ENCODE assay signal across 29 cellular contexts in the genomic region with DNA sequence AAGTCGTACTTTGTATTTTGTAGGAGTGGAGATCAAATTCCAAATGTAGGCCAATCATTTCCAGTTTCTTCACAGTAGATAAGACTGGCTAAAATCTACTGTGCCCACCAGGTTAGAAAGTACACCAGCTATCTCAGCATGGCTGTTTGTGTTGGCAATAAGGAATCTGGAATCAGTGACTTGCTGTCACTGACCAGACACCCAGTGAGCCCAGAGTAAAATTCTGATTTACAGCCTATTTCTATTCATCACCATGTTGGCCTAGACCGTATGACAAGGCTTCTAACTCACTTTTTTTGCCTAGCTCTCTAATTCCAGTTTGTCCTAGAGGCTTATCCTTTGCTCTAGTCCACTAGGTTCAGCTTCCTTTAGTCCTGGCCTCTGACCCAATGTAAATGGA. TPM values are rescaled to one million over a fixed set of nuclear protein-coding genes. Genes with fewer than 3 reads are reported as not detected.
"Had no signal": no experiment of that assay in that cellular context is flagged by ENCODE, and none has a peak within 500 bp of the region (broad histone marks: within the 10 kb centered on the region; RNA-seq: fewer than 3 reads in every experiment).

No MANE protein-coding gene starts in this region.

- H3K4me1 Mint-ChIP-seq: activated B cell treated with CpG ODN at 0.5 μM for 24 hours; immature natural killer cell; stimulated activated naive B cell treated with anti-CD40 and anti-IgM and Interleukin-4, amounts not matched to agents 10 μg/mL and 1 μg/mL and 100 μg/mL, for 72 hours had no signal

- H3K36me3 Mint-ChIP-seq: activated naive CD4-positive, alpha-beta T cell treated with anti-CD3 and anti-CD28 coated beads, Interleukin-2, amount 50 U/mL, for 72 hours; immature natural killer cell; stimulated activated naive B cell treated with anti-CD40 and anti-IgM and Interleukin-4, amounts not matched to agents 10 μg/mL and 1 μg/mL and 100 μg/mL, for 72 hours had no signal

- H3K4me1 ChIP-seq: pancreas, prostate gland, suprapubic skin, tibial artery had no signal

- H3K27ac ChIP-seq: pancreas, prostate gland, suprapubic skin, tibial artery, upper lobe of right lung had no signal

- H3K27ac Mint-ChIP-seq: activated B cell treated with CpG ODN at 0.5 μM for 24 hours; activated CD8-positive, alpha-beta T cell treated with anti-CD3 and anti-CD28 coated beads, Interleukin-2, amount 10 ng/mL, durations not matched to agents 7 days and 5 days; activated naive CD4-positive, alpha-beta T cell treated with anti-CD3 and anti-CD28 coated beads, Interleukin-2, amount 50 U/mL, for 72 hours; activated T-cell treated with anti-CD3 and anti-CD28 coated beads, Interleukin-2, amount 50 U/mL, for 72 hours; immature natural killer cell; stimulated activated naive B cell treated with anti-CD40 and anti-IgM and Interleukin-4, amounts not matched to agents 10 μg/mL and 1 μg/mL and 100 μg/mL, for 72 hours; T-helper 2 cell treated with Interferon-gamma antibody and Interleukin-4, amounts not matched to agents 5 μg/mL and 100 μg/mL, for 36 hours had no signal

- H3K4me3 ChIP-seq: lung, mucosa of descending colon, pancreas, prostate gland, suprapubic skin, tibial artery, upper lobe of right lung had no signal

- DNase-seq: activated B cell treated with CpG ODN at 0.5 μM for 24 hours; activated CD4-positive, alpha-beta T cell treated with anti-CD3 and anti-CD28 coated beads, Interleukin-2, amount 50 U/mL, for 1 hour; activated CD8-positive, alpha-beta T cell treated with anti-CD3 and anti-CD28 coated beads, Interleukin-2, amount 10 ng/mL, durations not matched to agents 7 days and 5 days; activated naive CD4-positive, alpha-beta T cell; activated T-cell treated with anti-CD3 and anti-CD28 coated beads for 4 hours; activated T-cell treated with anti-CD3 and anti-CD28 coated beads, Interleukin-2, amount 50 U/mL, for 72 hours; cortex of kidney; hypothalamus; immature natural killer cell; kidney; mucosa of descending colon; pancreas; retina; stimulated activated CD4-positive, alpha-beta T cell treated with anti-CD3 and anti-CD28 coated beads, Interleukin-15, amount 100 ng/mL, for 24 hours; stimulated activated CD4-positive, alpha-beta T cell treated with anti-CD3 and anti-CD28 coated beads, Interleukin-2, amount 100 ng/mL, for 24 hours; stimulated activated naive B cell treated with anti-CD40 and anti-IgM and Interleukin-4, amounts not matched to agents 10 μg/mL and 1 μg/mL and 100 μg/mL, for 72 hours; T-helper 1 cell; tibial artery; upper lobe of right lung had no signal

- H3K9me3 Mint-ChIP-seq: activated B cell treated with CpG ODN at 0.5 μM for 24 hours; activated naive CD4-positive, alpha-beta T cell treated with anti-CD3 and anti-CD28 coated beads, Interleukin-2, amount 50 U/mL, for 72 hours; activated T-cell treated with anti-CD3 and anti-CD28 coated beads, Interleukin-2, amount 50 U/mL, for 72 hours; immature natural killer cell; stimulated activated naive B cell treated with anti-CD40 and anti-IgM and Interleukin-4, amounts not matched to agents 10 μg/mL and 1 μg/mL and 100 μg/mL, for 72 hours; T-helper 2 cell treated with Interferon-gamma antibody and Interleukin-4, amounts not matched to agents 5 μg/mL and 100 μg/mL, for 36 hours had no signal

- ATAC-seq: activated CD8-positive, alpha-beta T cell treated with anti-CD3 and anti-CD28 coated beads, Interleukin-2, amount 10 ng/mL, durations not matched to agents 7 days and 5 days; activated naive CD4-positive, alpha-beta T cell treated with anti-CD3 and anti-CD28 coated beads, Interleukin-2, amount 50 U/mL, for 72 hours; activated T-cell treated with anti-CD3 and anti-CD28 coated beads, Interleukin-2, amount 50 U/mL, for 72 hours; left lobe of liver; mucosa of descending colon; pancreas; sciatic nerve; stimulated activated naive B cell treated with anti-CD40 and anti-IgM and Interleukin-4, amounts not matched to agents 10 μg/mL and 1 μg/mL and 100 μg/mL, for 72 hours; upper lobe of right lung had no signal

- H3K27me3 ChIP-seq: pancreas, suprapubic skin, tibial artery, upper lobe of right lung had no signal

- H3K9me3 ChIP-seq: mucosa of descending colon, pancreas, prostate gland, suprapubic skin, tibial artery, upper lobe of right lung had no signal

- H3K4me3 Mint-ChIP-seq: activated B cell treated with CpG ODN at 0.5 μM for 24 hours; activated CD8-positive, alpha-beta T cell treated with anti-CD3 and anti-CD28 coated beads, Interleukin-2, amount 10 ng/mL, durations not matched to agents 7 days and 5 days; activated T-cell treated with anti-CD3 and anti-CD28 coated beads, Interleukin-2, amount 50 U/mL, for 72 hours; immature natural killer cell; stimulated activated naive B cell treated with anti-CD40 and anti-IgM and Interleukin-4, amounts not matched to agents 10 μg/mL and 1 μg/mL and 100 μg/mL, for 72 hours; T-helper 2 cell treated with Interferon-gamma antibody and Interleukin-4, amounts not matched to agents 5 μg/mL and 100 μg/mL, for 36 hours had no signal

- H3K36me3 ChIP-seq: pancreas, prostate gland, suprapubic skin, tibial artery, upper lobe of right lung had no signal

RNA-seq across cellular contexts. Expression of a gene that starts 25.4 kb away (rescaled TPM):
- total RNA-seq: activated B cell treated with CpG ODN at 0.5 μM for 24 hours; activated CD8-positive, alpha-beta T cell treated with anti-CD3 and anti-CD28 coated beads, Interleukin-2, amount 10 ng/mL, durations not matched to agents 7 days and 5 days; activated naive CD4-positive, alpha-beta T cell treated with anti-CD3 and anti-CD28 coated beads, Interleukin-2, amount 50 U/mL, for 72 hours; activated T-cell treated with anti-CD3 and anti-CD28 coated beads, Interleukin-2, amount 50 U/mL, for 72 hours; cerebellum; endothelial cell of umbilical vein; kidney; left lobe of liver; mesenteric fat pad; pancreas; prostate gland; suprapubic skin; upper lobe of right lung had no signal
